1 cellular context compared by ENCODE assay signal in genomic region chr1:8702848-8703810, GRCh38.
A peak's percentile ranks its signal among the peaks of the same experiment; 100 is the strongest.
TF ChIP-seq lines count a peak whose summit lies in the region.

No MANE protein-coding gene starts in this region.

TF ChIP-seq in HepG2, 621 proteins besides CTCF, POLR2A, EP300 and RAD21 (continued from another document and continues in another):
- TF ChIP-seq, protein P1, sequence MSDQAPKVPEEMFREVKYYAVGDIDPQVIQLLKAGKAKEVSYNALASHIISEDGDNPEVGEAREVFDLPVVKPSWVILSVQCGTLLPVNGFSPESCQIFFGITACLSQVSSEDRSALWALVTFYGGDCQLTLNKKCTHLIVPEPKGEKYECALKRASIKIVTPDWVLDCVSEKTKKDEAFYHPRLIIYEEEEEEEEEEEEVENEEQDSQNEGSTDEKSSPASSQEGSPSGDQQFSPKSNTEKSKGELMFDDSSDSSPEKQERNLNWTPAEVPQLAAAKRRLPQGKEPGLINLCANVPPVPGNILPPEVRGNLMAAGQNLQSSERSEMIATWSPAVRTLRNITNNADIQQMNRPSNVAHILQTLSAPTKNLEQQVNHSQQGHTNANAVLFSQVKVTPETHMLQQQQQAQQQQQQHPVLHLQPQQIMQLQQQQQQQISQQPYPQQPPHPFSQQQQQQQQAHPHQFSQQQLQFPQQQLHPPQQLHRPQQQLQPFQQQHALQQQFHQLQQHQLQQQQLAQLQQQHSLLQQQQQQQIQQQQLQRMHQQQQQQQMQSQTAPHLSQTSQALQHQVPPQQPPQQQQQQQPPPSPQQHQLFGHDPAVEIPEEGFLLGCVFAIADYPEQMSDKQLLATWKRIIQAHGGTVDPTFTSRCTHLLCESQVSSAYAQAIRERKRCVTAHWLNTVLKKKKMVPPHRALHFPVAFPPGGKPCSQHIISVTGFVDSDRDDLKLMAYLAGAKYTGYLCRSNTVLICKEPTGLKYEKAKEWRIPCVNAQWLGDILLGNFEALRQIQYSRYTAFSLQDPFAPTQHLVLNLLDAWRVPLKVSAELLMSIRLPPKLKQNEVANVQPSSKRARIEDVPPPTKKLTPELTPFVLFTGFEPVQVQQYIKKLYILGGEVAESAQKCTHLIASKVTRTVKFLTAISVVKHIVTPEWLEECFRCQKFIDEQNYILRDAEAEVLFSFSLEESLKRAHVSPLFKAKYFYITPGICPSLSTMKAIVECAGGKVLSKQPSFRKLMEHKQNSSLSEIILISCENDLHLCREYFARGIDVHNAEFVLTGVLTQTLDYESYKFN (CRISPR knock-in tag; conservative IDR thresholded peaks at IDR 0.05): 0 out of 2 replicates have a peak, but pooled peaks have one; percentile 17
- TF ChIP-seq, protein P2, sequence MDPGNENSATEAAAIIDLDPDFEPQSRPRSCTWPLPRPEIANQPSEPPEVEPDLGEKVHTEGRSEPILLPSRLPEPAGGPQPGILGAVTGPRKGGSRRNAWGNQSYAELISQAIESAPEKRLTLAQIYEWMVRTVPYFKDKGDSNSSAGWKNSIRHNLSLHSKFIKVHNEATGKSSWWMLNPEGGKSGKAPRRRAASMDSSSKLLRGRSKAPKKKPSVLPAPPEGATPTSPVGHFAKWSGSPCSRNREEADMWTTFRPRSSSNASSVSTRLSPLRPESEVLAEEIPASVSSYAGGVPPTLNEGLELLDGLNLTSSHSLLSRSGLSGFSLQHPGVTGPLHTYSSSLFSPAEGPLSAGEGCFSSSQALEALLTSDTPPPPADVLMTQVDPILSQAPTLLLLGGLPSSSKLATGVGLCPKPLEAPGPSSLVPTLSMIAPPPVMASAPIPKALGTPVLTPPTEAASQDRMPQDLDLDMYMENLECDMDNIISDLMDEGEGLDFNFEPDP (CRISPR knock-in tag; conservative IDR thresholded peaks at IDR 0.05): no peak
- TF ChIP-seq ATF7-NPFF (CRISPR knock-in tag; IDR thresholded peaks at IDR 0.05; ENCODE audit: low read depth) (peak; percentile 86; the same call in 1 of the 2 replicates), GATAD1 (CRISPR knock-in tag; IDR thresholded peaks at IDR 0.05) (no peak; the same call in 1 of the 2 replicates), DDIT3 (CRISPR knock-in tag; IDR thresholded peaks at IDR 0.05) (no peak), U2AF1 (optimal IDR thresholded peaks at IDR 0.05; ENCODE audit: low read depth, low read length) (no peak), ZNF230 (CRISPR knock-in tag; IDR thresholded peaks at IDR 0.05) (no peak), ATRX (CRISPR knock-in tag; IDR thresholded peaks at IDR 0.05; ENCODE audit: borderline replicate concordance) (no peak), ZNF780A (CRISPR knock-in tag; IDR thresholded peaks at IDR 0.05) (peak; percentile 75; the same call in 1 of the 2 replicates), CBFB (CRISPR knock-in tag; IDR thresholded peaks at IDR 0.05) (no peak; the same call in 1 of the 2 replicates), NFYC (CRISPR knock-in tag; IDR thresholded peaks at IDR 0.05) (no peak), LCORL (IDR thresholded peaks at IDR 0.05) (no peak), LCORL (CRISPR knock-in tag; IDR thresholded peaks at IDR 0.05) (no peak), HMGA1 (CRISPR knock-in tag; conservative IDR thresholded peaks at IDR 0.05) (no peak), ZFP91 (CRISPR knock-in tag; IDR thresholded peaks at IDR 0.05; ENCODE audit: borderline replicate concordance) (peak; percentile 91), TSC22D2 (CRISPR knock-in tag; IDR thresholded peaks at IDR 0.05; ENCODE audit: borderline replicate concordance) (peak; percentile 76; the same call in 1 of the 2 replicates), PAF1 (CRISPR knock-in tag; IDR thresholded peaks at IDR 0.05) (no peak), ZNF570 (CRISPR knock-in tag; IDR thresholded peaks at IDR 0.05; ENCODE audit: borderline replicate concordance) (no peak), MEF2D (CRISPR knock-in tag; IDR thresholded peaks at IDR 0.05) (no peak), EZH2 (conservative IDR thresholded peaks at IDR 0.05; ENCODE audit: low read depth, low read length) (no peak), RFX5 (IDR thresholded peaks at IDR 0.05; ENCODE audit: low read depth, low read length) (no peak; the same call in 1 of the 2 replicates), PHF5A (CRISPR knock-in tag; IDR thresholded peaks at IDR 0.05; ENCODE audit: low read depth, unreplicated experiment) (no peak), NONO (IDR thresholded peaks at IDR 0.05) (no peak), NONO (CRISPR knock-in tag; conservative IDR thresholded peaks at IDR 0.05) (peak; percentile 42; the same call in 1 of the 2 replicates), PHF21A (CRISPR knock-in tag; IDR thresholded peaks at IDR 0.05) (0 out of 2 replicates have a peak, but pooled peaks have one; percentile 33), NCOA2 (CRISPR knock-in tag; IDR thresholded peaks at IDR 0.05) (peak; percentile 53), TRAFD1 (CRISPR knock-in tag; IDR thresholded peaks at IDR 0.05; ENCODE audit: borderline replicate concordance) (no peak), STAG1 (CRISPR knock-in tag; IDR thresholded peaks at IDR 0.05) (peak; percentile 40), ONECUT2 (CRISPR knock-in tag; IDR thresholded peaks at IDR 0.05) (no peak), KMT2A (CRISPR knock-in tag; IDR thresholded peaks at IDR 0.05) (peak; percentile 76), NCOA5 (CRISPR knock-in tag; IDR thresholded peaks at IDR 0.05) (no peak), ZNF350 (CRISPR knock-in tag; IDR thresholded peaks at IDR 0.05; ENCODE audit: borderline replicate concordance, low read depth) (no peak), ZNF296 (CRISPR knock-in tag; conservative IDR thresholded peaks at IDR 0.05) (no peak), ZNF790 (CRISPR knock-in tag; IDR thresholded peaks at IDR 0.05; ENCODE audit: borderline replicate concordance) (no peak; the same call in 1 of the 2 replicates), NBN (conservative IDR thresholded peaks at IDR 0.05) (no peak), ZNF761 (CRISPR knock-in tag; conservative IDR thresholded peaks at IDR 0.05) (0 out of 2 replicates have a peak, but pooled peaks have one; percentile 61), ZBTB38 (CRISPR knock-in tag; IDR thresholded peaks at IDR 0.05) (peak; percentile 17; the same call in 1 of the 2 replicates), TCF7L2 (IDR thresholded peaks at IDR 0.05; ENCODE audit: low read depth, low read length) (no peak), MAFF (IDR thresholded peaks at IDR 0.05; ENCODE audit: low read depth, low read length) (peak; percentile 68; the same call in 1 of the 2 replicates), ZNF580 (CRISPR knock-in tag; IDR thresholded peaks at IDR 0.05; ENCODE audit: borderline replicate concordance, low read depth) (0 out of 2 replicates have a peak, but pooled peaks have one; percentile 20), ZMYM4 (CRISPR knock-in tag; IDR thresholded peaks at IDR 0.05) (peak; percentile 75; the same call in 1 of the 2 replicates), CBX5 (CRISPR knock-in tag; IDR thresholded peaks at IDR 0.05; ENCODE audit: borderline replicate concordance) (no peak), MAFK (conservative IDR thresholded peaks at IDR 0.05 in 1 of 2, IDR thresholded peaks at IDR 0.05 in 1 of 2; ENCODE audit: low read length in 2 of 2) (peak; percentile 75 to 83), ZSCAN31 (CRISPR knock-in tag; IDR thresholded peaks at IDR 0.05; ENCODE audit: low read depth) (peak; percentile 71), ARHGAP35 (CRISPR knock-in tag; IDR thresholded peaks at IDR 0.05; ENCODE audit: borderline replicate concordance) (no peak), ZNF572 (CRISPR knock-in tag; IDR thresholded peaks at IDR 0.05) (no peak), HNF4A (CRISPR knock-in tag; IDR thresholded peaks at IDR 0.05) (no peak)
- TF ChIP-seq, protein P3, sequence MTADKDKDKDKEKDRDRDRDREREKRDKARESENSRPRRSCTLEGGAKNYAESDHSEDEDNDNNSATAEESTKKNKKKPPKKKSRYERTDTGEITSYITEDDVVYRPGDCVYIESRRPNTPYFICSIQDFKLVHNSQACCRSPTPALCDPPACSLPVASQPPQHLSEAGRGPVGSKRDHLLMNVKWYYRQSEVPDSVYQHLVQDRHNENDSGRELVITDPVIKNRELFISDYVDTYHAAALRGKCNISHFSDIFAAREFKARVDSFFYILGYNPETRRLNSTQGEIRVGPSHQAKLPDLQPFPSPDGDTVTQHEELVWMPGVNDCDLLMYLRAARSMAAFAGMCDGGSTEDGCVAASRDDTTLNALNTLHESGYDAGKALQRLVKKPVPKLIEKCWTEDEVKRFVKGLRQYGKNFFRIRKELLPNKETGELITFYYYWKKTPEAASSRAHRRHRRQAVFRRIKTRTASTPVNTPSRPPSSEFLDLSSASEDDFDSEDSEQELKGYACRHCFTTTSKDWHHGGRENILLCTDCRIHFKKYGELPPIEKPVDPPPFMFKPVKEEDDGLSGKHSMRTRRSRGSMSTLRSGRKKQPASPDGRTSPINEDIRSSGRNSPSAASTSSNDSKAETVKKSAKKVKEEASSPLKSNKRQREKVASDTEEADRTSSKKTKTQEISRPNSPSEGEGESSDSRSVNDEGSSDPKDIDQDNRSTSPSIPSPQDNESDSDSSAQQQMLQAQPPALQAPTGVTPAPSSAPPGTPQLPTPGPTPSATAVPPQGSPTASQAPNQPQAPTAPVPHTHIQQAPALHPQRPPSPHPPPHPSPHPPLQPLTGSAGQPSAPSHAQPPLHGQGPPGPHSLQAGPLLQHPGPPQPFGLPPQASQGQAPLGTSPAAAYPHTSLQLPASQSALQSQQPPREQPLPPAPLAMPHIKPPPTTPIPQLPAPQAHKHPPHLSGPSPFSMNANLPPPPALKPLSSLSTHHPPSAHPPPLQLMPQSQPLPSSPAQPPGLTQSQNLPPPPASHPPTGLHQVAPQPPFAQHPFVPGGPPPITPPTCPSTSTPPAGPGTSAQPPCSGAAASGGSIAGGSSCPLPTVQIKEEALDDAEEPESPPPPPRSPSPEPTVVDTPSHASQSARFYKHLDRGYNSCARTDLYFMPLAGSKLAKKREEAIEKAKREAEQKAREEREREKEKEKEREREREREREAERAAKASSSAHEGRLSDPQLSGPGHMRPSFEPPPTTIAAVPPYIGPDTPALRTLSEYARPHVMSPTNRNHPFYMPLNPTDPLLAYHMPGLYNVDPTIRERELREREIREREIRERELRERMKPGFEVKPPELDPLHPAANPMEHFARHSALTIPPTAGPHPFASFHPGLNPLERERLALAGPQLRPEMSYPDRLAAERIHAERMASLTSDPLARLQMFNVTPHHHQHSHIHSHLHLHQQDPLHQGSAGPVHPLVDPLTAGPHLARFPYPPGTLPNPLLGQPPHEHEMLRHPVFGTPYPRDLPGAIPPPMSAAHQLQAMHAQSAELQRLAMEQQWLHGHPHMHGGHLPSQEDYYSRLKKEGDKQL (CRISPR knock-in tag; IDR thresholded peaks at IDR 0.05; ENCODE audit: low read depth): no peak
- TF ChIP-seq, protein P4, sequence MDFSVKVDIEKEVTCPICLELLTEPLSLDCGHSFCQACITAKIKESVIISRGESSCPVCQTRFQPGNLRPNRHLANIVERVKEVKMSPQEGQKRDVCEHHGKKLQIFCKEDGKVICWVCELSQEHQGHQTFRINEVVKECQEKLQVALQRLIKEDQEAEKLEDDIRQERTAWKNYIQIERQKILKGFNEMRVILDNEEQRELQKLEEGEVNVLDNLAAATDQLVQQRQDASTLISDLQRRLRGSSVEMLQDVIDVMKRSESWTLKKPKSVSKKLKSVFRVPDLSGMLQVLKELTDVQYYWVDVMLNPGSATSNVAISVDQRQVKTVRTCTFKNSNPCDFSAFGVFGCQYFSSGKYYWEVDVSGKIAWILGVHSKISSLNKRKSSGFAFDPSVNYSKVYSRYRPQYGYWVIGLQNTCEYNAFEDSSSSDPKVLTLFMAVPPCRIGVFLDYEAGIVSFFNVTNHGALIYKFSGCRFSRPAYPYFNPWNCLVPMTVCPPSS (IDR thresholded peaks at IDR 0.05): no peak
- TF ChIP-seq, protein P5, sequence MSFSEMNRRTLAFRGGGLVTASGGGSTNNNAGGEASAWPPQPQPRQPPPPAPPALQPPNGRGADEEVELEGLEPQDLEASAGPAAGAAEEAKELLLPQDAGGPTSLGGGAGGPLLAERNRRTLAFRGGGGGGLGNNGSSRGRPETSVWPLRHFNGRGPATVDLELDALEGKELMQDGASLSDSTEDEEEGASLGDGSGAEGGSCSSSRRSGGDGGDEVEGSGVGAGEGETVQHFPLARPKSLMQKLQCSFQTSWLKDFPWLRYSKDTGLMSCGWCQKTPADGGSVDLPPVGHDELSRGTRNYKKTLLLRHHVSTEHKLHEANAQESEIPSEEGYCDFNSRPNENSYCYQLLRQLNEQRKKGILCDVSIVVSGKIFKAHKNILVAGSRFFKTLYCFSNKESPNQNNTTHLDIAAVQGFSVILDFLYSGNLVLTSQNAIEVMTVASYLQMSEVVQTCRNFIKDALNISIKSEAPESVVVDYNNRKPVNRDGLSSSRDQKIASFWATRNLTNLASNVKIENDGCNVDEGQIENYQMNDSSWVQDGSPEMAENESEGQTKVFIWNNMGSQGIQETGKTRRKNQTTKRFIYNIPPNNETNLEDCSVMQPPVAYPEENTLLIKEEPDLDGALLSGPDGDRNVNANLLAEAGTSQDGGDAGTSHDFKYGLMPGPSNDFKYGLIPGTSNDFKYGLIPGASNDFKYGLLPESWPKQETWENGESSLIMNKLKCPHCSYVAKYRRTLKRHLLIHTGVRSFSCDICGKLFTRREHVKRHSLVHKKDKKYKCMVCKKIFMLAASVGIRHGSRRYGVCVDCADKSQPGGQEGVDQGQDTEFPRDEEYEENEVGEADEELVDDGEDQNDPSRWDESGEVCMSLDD (CRISPR knock-in tag; IDR thresholded peaks at IDR 0.05; ENCODE audit: borderline replicate concordance): no peak; the same call in 1 of the 2 replicates
